In the genomic region with DNA sequence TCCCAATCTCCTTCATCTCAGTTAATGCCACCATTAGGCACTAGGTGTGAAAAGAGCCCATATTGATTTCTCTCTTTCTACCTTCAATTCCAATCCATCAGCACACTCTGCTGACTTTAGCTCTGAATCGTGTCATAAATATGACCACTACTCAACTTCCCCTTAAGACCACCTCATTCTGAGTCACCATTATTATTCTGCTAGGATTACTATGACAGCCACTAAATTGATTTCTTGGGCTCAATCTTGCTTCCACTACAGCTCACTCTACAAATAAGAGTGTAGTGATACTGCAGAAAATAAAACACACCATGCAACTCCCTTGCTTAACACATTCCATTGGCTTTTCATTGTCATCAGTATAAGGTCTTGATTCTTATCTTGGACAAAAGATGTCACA, we compare ENCODE assay signal across 35 cellular contexts.
"Had no signal": no experiment of that assay in that cellular context is flagged by ENCODE, and none has a peak within 500 bp of the region (broad histone marks: within the 10 kb centered on the region; RNA-seq: fewer than 3 reads in every experiment).

No MANE protein-coding gene starts in this region.

- H3K4me3 ChIP-seq: Peyer's patch had no signal

- H3K27ac ChIP-seq: Peyer's patch, VCaP had no signal

- DNase-seq: activated B cell treated with CpG ODN at 0.5 μM for 24 hours; activated CD4-positive, alpha-beta memory T cell treated with anti-CD3 and anti-CD28 coated beads for 36 hours; activated CD4-positive, alpha-beta T cell treated with anti-CD3 and anti-CD28 coated beads for 4 hours; activated CD4-positive, alpha-beta T cell treated with anti-CD3 and anti-CD28 coated beads, Interleukin-2, amount 50 U/mL, for 1 hour; activated CD4-positive, CD25-positive, alpha-beta regulatory T cell treated with anti-CD3 and anti-CD28 coated beads, Interleukin-2, amount 50 U/mL, for 72 hours; activated CD8-positive, alpha-beta memory T cell treated with anti-CD3 and anti-CD28 coated beads, Interleukin-2, amount 50 U/mL, for 4 hours; activated effector memory CD4-positive, alpha-beta T cell treated with Interleukin-2 at 50 U/mL for 16 hours; activated naive CD4-positive, alpha-beta T cell treated with anti-CD3 and anti-CD28 coated beads, Interleukin-2, amount 10 ng/mL, durations not matched to agents 7 days and 5 days; activated naive CD8-positive, alpha-beta T cell treated with anti-CD3 and anti-CD28 coated beads, Interleukin-2, amount 50 U/mL, for 24 hours; activated T-cell treated with anti-CD3 and anti-CD28 coated beads for 4 hours; activated T-cell treated with anti-CD3 and anti-CD28 coated beads, Interleukin-2, amount 50 U/mL, for 48 hours; anterior cingulate cortex; caudate nucleus; cerebellar nuclear complex; KG1; MM.1S; MV-4-11; NCI-H1092 treated with DMSO at 0.1 percent for 48 hours; NCI-H1417; NCI-H146; NCI-H187; NCI-H2029 treated with DMSO at 0.1 percent for 48 hours; NCI-H2107; NCI-H2171; NCI-H524; NCI-H69; NCI-H82; Peyer's patch; RPMI8226; SW 1271; T-helper 1 cell; T-helper 2 cell; T-helper 9 cell had no signal

- ATAC-seq: activated naive CD8-positive, alpha-beta T cell treated with anti-CD3 and anti-CD28 coated beads, Interleukin-2, amount 50 U/mL, for 24 hours; Right ventricle myocardium inferior had no signal

- H3K27me3 ChIP-seq: Peyer's patch had no signal

- H3K36me3 ChIP-seq: Peyer's patch had no signal
